In the genomic region with DNA sequence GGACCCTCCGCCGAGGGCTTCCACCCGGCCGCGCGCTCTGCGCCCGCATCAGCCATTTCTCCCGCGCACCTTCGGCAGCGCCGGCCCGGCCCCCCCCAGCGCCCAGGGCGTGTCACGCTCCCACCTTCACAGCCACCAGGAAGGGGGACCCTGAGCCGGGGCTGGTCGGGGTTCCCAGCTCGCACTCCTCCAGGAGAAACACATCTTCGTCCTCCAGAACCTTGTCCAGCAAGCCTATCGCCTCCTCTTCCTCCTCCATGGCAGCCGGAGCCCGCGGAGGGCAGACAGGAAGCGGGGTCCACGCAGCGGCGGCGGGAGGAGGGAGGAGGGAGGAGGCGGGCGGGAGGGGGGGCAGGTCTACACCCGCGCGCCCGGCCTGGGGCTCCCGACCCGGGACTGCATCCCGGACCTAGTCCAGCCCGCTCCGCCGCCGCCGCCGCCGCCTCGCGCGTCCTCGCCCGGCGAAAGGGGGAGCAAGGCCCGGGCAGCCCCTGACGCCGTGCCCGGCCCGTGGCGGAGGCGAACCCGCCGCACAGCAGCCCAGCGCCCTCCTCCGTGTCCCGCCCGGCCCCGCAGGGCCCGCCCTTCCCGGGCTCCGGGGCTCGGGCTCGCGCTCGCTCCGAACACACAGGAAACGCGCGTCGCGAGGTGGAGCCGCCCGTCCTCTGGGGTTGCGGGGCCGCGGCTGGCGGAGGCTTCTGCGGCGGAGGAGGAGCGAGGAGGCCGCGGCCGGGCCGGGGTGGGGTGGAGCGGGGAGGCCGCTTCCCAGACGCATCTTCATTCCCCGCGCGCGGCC, we compare ENCODE assay signal across 8 cellular contexts.
DNase-seq lines count a peak whose midpoint lies in the region; ATAC-seq, FAIRE-seq and TF ChIP-seq lines count a peak whose summit lies in the region.

No MANE protein-coding gene starts in this region.

- peak overlapping the region; percentile 91 for H2AFZ ChIP-seq in mammary epithelial cell (ENCODE audit: low read depth, low read length)

- intact Hi-C loops in mammary epithelial cell (cut with micrococcal nuclease): loop anchor here (1.0 to 5.0 kb wide), 2 partner anchors 17 to 47 kb away; no protein-coding TSS in a partner anchor
- intact Hi-C loops in kidney (cut with DNase I): no loop called here

- CTCF ChIA-PET in mammary epithelial cell (lab: Charles Lee; ENCODE audit: low non-redundant PET): no interaction called here

- H3K4me2 ChIP-seq in mammary epithelial cell (ENCODE audit: insufficient read depth, low read depth, low read length): peak overlapping the region; percentile 99

- H3K36me3 ChIP-seq in GM06990 (ENCODE audit: control insufficient read depth, insufficient read depth, low read length) (peaks cover under 1% of the 10 kb centered on the region), mammary epithelial cell (ENCODE audit: insufficient read depth, low read length) (no peaks in the 10 kb centered on the region), kidney (ENCODE audit: control insufficient read depth in 1 of 2, insufficient read depth in 2 of 2, low read length in 2 of 2) (no peaks in the 10 kb centered on the region)

- in situ Hi-C loops in mammary epithelial cell (cut with MboI; ENCODE audit: low sequenced_read_pairs in 2 of 2): no loop called here

- dilution Hi-C loops in mammary epithelial cell (cut with HindIII; ENCODE audit: low sequenced_read_pairs): no loop called here

- no peak for TF ChIP-seq CTCF in GM06990 (IDR thresholded peaks at IDR 0.05; ENCODE audit: insufficient read depth, low read length, poor library complexity, severe bottlenecking)
- TF ChIP-seq CTCF in VCaP (conservative IDR thresholded peaks at IDR 0.05): no peak
- TF ChIP-seq CTCF in mammary epithelial cell (conservative IDR thresholded peaks at IDR 0.05 in 1 of 2, IDR thresholded peaks at IDR 0.05 in 1 of 2; ENCODE audit: extremely low read depth in 1 of 2, insufficient read depth in 1 of 2, low read depth in 1 of 2, low read length in 2 of 2): no peak
- no peak for TF ChIP-seq CTCF in kidney (IDR thresholded peaks at IDR 0.05; ENCODE audit: borderline replicate concordance, extremely low read depth, insufficient read depth)

- no TSS peak for BruUV-seq in mammary epithelial cell (replicated peaks; lab: Mats Ljungman, UMichigan)

- H4K20me1 ChIP-seq in mammary epithelial cell (ENCODE audit: insufficient read depth, low read length): no peaks in the 10 kb centered on the region

- H3K27ac ChIP-seq in VCaP (peak overlapping the region; percentile 95), mammary epithelial cell (ENCODE audit: insufficient read depth, low read depth, low read length) (peak overlapping the region; percentile 54), kidney (ENCODE audit: low read depth in 2 of 2, low read length in 2 of 2) (peak overlapping the region in 1 of 2 donors; percentile 58)

- H3K4me1 ChIP-seq in mammary epithelial cell (ENCODE audit: insufficient read depth, low read length) (peaks cover 42% of the 10 kb centered on the region), kidney (ENCODE audit: control insufficient read depth in 1 of 2, insufficient read depth in 1 of 2, low read depth in 1 of 2, low read length in 2 of 2) (peaks cover 0 to 26% of the 10 kb centered on the region in 2 donors)

- ATAC-seq in HG03354 (IDR thresholded peaks at IDR 0.05; ENCODE audit: poor library complexity, severe bottlenecking, unreplicated experiment) (peak; percentile 51), GM21717 (IDR thresholded peaks at IDR 0.05; ENCODE audit: unreplicated experiment) (no peak), GM18867 (IDR thresholded peaks at IDR 0.05; ENCODE audit: unreplicated experiment) (no peak)

- peaks cover 42% of the 10 kb centered on the region for H3K79me2 ChIP-seq in mammary epithelial cell (ENCODE audit: insufficient read depth, low read length)

- 0% methylated on average over 7 of the region's 99 CpGs for WGBS in mammary epithelial cell (ENCODE audit: low coverage, missing lambda C conversion rate)

- FAIRE-seq in kidney (lab: Jason Lieb, UNC): no peak

- no peaks in the 10 kb centered on the region for H3K9me3 ChIP-seq in mammary epithelial cell (replicated peaks; ENCODE audit: insufficient read depth, low read length)
- H3K9me3 ChIP-seq in kidney (ENCODE audit: control insufficient read depth in 1 of 2, low read length in 2 of 2): no peaks in the 10 kb centered on the region

- DNase-seq in GM06990 (ENCODE audit: extremely low read depth, insufficient read length) (peak; percentile 69), mammary epithelial cell (peak; percentile 62), kidney (peak; percentile 89)
- DNase-seq in stimulated activated CD4-positive, alpha-beta T cell treated with anti-CD3 and anti-CD28 coated beads, Interleukin-1b, Interleukin-23, amount 100 ng/mL, for 48 hours: peak; percentile 52

- H3K27me3 ChIP-seq in GM06990 (replicated peaks; ENCODE audit: control insufficient read depth, insufficient read depth, low read length): no peaks in the 10 kb centered on the region
- no peaks in the 10 kb centered on the region for H3K27me3 ChIP-seq in mammary epithelial cell (ENCODE audit: insufficient read depth, low read length)

- peak overlapping the region; percentile 76 for H3K9ac ChIP-seq in mammary epithelial cell (ENCODE audit: insufficient read depth, low read length)
- peak overlapping the region; percentile 29 to 55 for H3K9ac ChIP-seq in kidney (ENCODE audit: low read length in 2 of 2)

- H3K4me3 ChIP-seq in GM06990 (replicated peaks; ENCODE audit: low read depth, low read length): peak overlapping the region; percentile 68
- H3K4me3 ChIP-seq in mammary epithelial cell (replicated peaks in 1 of 3; ENCODE audit: insufficient read depth in 1 of 3, low read depth in 2 of 3, low read length in 3 of 3): peak overlapping the region; percentile 63 to 75 (median 74)
- peak overlapping the region; percentile 40 to 54 for H3K4me3 ChIP-seq in kidney (ENCODE audit: low read length in 2 of 2)
